Comparison of ENCODE assay signal across 15 cellular contexts in genomic region chrX:153476628-153477027, GRCh38. TPM values are rescaled to one million over a fixed set of nuclear protein-coding genes. Genes with fewer than 3 reads are reported as not detected.
A peak's percentile ranks its signal among the peaks of the same experiment; 100 is the strongest.
DNase-seq lines count a peak whose midpoint lies in the region; ATAC-seq, FAIRE-seq and TF ChIP-seq lines count a peak whose summit lies in the region.
"Had no signal": no experiment of that assay in that cellular context is flagged by ENCODE, and none has a peak within 500 bp of the region (broad histone marks: within the 10 kb centered on the region; RNA-seq: fewer than 3 reads in every experiment).

No MANE protein-coding gene starts in this region.

- no peak overlapping the region for H3K4me3 ChIP-seq in BLaER1
- H3K4me3 ChIP-seq: transverse colon had no signal

- peak overlapping the region; percentile 74 for H3K4me2 ChIP-seq in BLaER1

- no peak overlapping the region for H3K9ac ChIP-seq in BLaER1

- ATAC-seq in Right ventricle myocardium superior (ENCODE audit: poor library complexity) (peak; percentile 65), HG02678 (IDR thresholded peaks at IDR 0.05; ENCODE audit: unreplicated experiment) (no peak)
- ATAC-seq: activated CD4-positive, alpha-beta T cell treated with anti-CD3 and anti-CD28 coated beads for 36 hours; activated T-cell treated with anti-CD3 and anti-CD28 coated beads, Interleukin-2, amount 50 U/mL, for 72 hours had no signal

- no peak for FAIRE-seq in HTR-8/SVneo (lab: Jason Lieb, UNC)
- FAIRE-seq: GM19239 had no signal

- no peak for TF ChIP-seq CTCF in RWPE1 (conservative IDR thresholded peaks at IDR 0.05; ENCODE audit: low read depth)

- POLR2A ChIA-PET in RWPE1 (lab: Yijun Ruan, JAX; ENCODE audit: low non-redundant PET): no interaction called here

- intact Hi-C loops in Right ventricle myocardium superior (cut with DNase I) (no loop called here), posterior vena cava (cut with DNase I) (no loop called here)

- peaks cover 82% of the 10 kb centered on the region for H3K4me1 ChIP-seq in BLaER1

- DNase-seq in RWPE1 (ENCODE audit: low spot score) (no peak), Right ventricle myocardium superior (peak; percentile 55), posterior vena cava (ENCODE audit: low spot score) (peak; percentile 91), Ammon's horn (ENCODE audit: low spot score) (no peak), HTR-8/SVneo (ENCODE audit: insufficient read length, low spot score) (no peak)
- DNase-seq in activated naive CD4-positive, alpha-beta T cell treated with anti-CD3 and anti-CD28 coated beads, Interleukin-2, amount 50 U/mL, for 16 hours: no peak
- DNase-seq: activated CD4-positive, alpha-beta T cell treated with anti-CD3 and anti-CD28 coated beads for 36 hours; activated T-cell treated with anti-CD3 and anti-CD28 coated beads, Interleukin-2, amount 50 U/mL, for 72 hours; effector memory CD4-positive, alpha-beta T cell; stimulated activated CD4-positive, alpha-beta T cell treated with anti-CD3 and anti-CD28 coated beads, Interleukin-12 subunit alpha, Interleukin-12 subunit beta, amount 100 ng/mL, for 4 hours; transverse colon had no signal

- H3K27ac ChIP-seq in BLaER1 (peak overlapping the region; percentile 79), RWPE1 (peak overlapping the region; percentile 90)
- H3K27ac ChIP-seq: transverse colon had no signal

- no peaks in the 10 kb centered on the region for H3K9me3 ChIP-seq in BLaER1
- H3K9me3 ChIP-seq: transverse colon had no signal

- CTCF ChIA-PET in RWPE1 (lab: Yijun Ruan, JAX): interaction anchor here (0.6 to 0.7 kb wide), 2 partner anchors 30 to 544 kb away, joined by 3 to 4 read pairs; no protein-coding TSS in a partner anchor

- no peaks in the 10 kb centered on the region for H4K20me1 ChIP-seq in BLaER1

- peaks cover 26% of the 10 kb centered on the region for H3K27me3 ChIP-seq in BLaER1

- H3K36me3 ChIP-seq in BLaER1: no peaks in the 10 kb centered on the region
- H3K36me3 ChIP-seq: transverse colon had no signal

RNA-seq across cellular contexts. Expression of gene HAUS7, which starts 6.3 kb away (rescaled TPM):
- total RNA-seq in Right ventricle myocardium superior (18.6 TPM), posterior vena cava (10 to 100 TPM; 23.5 to 30.1 TPM)

RNA-seq across cellular contexts. Expression of gene BGN, which starts 18.2 kb away (rescaled TPM):
- total RNA-seq in Right ventricle myocardium superior (35.3 TPM), posterior vena cava (100 to 1,000 TPM; 392 to 743 TPM)
- total RNA-seq: activated CD4-positive, alpha-beta T cell treated with anti-CD3 and anti-CD28 coated beads for 36 hours; activated T-cell treated with anti-CD3 and anti-CD28 coated beads, Interleukin-2, amount 50 U/mL, for 72 hours had no signal

RNA-seq across cellular contexts. Expression of gene TREX2, which starts 30.8 kb away (rescaled TPM):
- total RNA-seq in Right ventricle myocardium superior: 0.19 TPM
- 1 to 10 TPM in 1 of 2 donors, under 1 TPM in 1; 0.48 to 1.9 TPM for total RNA-seq in posterior vena cava

RNA-seq across cellular contexts. Expression of gene ATP2B3, which starts 40.8 kb away (rescaled TPM):
- not detected for total RNA-seq in Right ventricle myocardium superior
- under 1 TPM in 1 of 2 donors, not detected in 1; 0.19 TPM for total RNA-seq in posterior vena cava
- total RNA-seq: activated CD4-positive, alpha-beta T cell treated with anti-CD3 and anti-CD28 coated beads for 36 hours; activated T-cell treated with anti-CD3 and anti-CD28 coated beads, Interleukin-2, amount 50 U/mL, for 72 hours; glomerular endothelial cell; transverse colon had no signal

Comparison
In these comparisons a context has a peak if more than half of its experiments do, and no peak if none do; other contexts are left out.
1. DNase-seq: peak in Right ventricle myocardium superior (single experiment) and posterior vena cava (single experiment); none in RWPE1 (single experiment), Ammon's horn (single experiment), activated naive CD4-positive, alpha-beta T cell treated with anti-CD3 and anti-CD28 coated beads, Interleukin-2, amount 50 U/mL, for 16 hours (single experiment) and HTR-8/SVneo (single experiment).
2. RNA of gene BGN, which starts 18.2 kb away (total RNA-seq): 392 to 743 TPM in posterior vena cava; 35.3 TPM in Right ventricle myocardium superior (single experiment); every median in the first group is over 10 times any median in the second.